15 cellular contexts compared by ENCODE assay signal in the genomic region with DNA sequence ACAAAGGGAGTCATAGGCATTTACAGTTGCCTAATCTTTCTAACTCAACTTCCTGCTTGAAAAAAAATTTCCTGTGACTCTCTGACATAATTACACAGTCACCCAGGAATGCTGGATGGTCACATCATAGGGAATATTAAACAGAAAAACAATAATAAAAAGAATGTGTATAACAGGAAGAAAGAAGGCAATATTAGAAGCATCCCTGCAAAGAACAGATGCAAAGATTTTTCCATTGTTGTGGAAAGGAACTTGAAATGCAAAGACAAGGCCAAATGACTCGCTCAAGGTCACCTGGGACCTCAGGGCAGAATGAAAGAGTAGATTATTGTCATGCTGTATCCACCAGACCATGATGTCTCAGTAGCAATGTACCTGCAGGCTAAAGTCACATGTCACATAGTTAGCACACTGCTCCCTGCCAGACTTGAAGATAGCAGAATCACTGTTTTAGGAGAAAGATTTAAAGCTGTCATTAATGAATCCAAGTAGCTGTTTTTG.
A peak's percentile ranks its signal among the peaks of the same experiment; 100 is the strongest.
DNase-seq lines count a peak whose midpoint lies in the region; ATAC-seq and TF ChIP-seq lines count a peak whose summit lies in the region.
"Had no signal": no experiment of that assay in that cellular context is flagged by ENCODE, and none has a peak within 500 bp of the region (broad histone marks: within the 10 kb centered on the region; RNA-seq: fewer than 3 reads in every experiment).

No MANE protein-coding gene starts in this region.

- peak overlapping the region; percentile 77 for H3K4me2 ChIP-seq in PC-3 (ENCODE audit: low read length)
- H3K4me2 ChIP-seq in hepatocyte = no peak overlapping the region
- H3K4me2 ChIP-seq: GM23338 had no signal

- H4K20me1 ChIP-seq in PC-3 (ENCODE audit: low read length) (no peaks in the 10 kb centered on the region), hepatocyte (ENCODE audit: insufficient read depth, poor library complexity, severe bottlenecking) (no peaks in the 10 kb centered on the region)

- no peaks in the 10 kb centered on the region for H3K36me3 ChIP-seq in PC-3 (ENCODE audit: low read depth, low read length)
- no peaks in the 10 kb centered on the region for H3K36me3 ChIP-seq in hepatocyte (replicated peaks; ENCODE audit: insufficient read depth, low read depth)
- H3K36me3 ChIP-seq: right lobe of liver had no signal

- H3K9me2 ChIP-seq in PC-3 (replicated peaks; ENCODE audit: low read length) = no peaks in the 10 kb centered on the region
- no peaks in the 10 kb centered on the region for H3K9me2 ChIP-seq in hepatocyte (replicated peaks; ENCODE audit: insufficient read depth)

- H3K27ac ChIP-seq in PC-3 (ENCODE audit: low read length) = peak overlapping the region; percentile 95
- H3K27ac ChIP-seq in hepatocyte = no peak overlapping the region
- H3K27ac ChIP-seq: right lobe of liver had no signal

- no peak for TF ChIP-seq CTCF in Calu3 (IDR thresholded peaks at IDR 0.05; ENCODE audit: unreplicated experiment)
- no peak for TF ChIP-seq CTCF in PC-3 (conservative IDR thresholded peaks at IDR 0.05; ENCODE audit: low read depth, low read length)
- TF ChIP-seq CTCF in hepatocyte (IDR thresholded peaks at IDR 0.05; ENCODE audit: poor library complexity) = no peak

- H3K79me2 ChIP-seq in PC-3 (ENCODE audit: low read length) (no peaks in the 10 kb centered on the region), hepatocyte (no peaks in the 10 kb centered on the region)

- peak overlapping the region; percentile 51 for H3K27ac Mint-ChIP-seq in Calu3 (ENCODE audit: unreplicated experiment)
- no peak overlapping the region for H3K27ac Mint-ChIP-seq in activated T-helper 17 cell treated with anti-CD3 and anti-CD28 coated beads, Interleukin-2, amount 50 U/mL, for 72 hours
- H3K27ac Mint-ChIP-seq: CD4-positive, CD25-positive, alpha-beta regulatory T cell; GM23338 had no signal

- H3K9me3 ChIP-seq in PC-3 (ENCODE audit: low read length) = 0 out of 2 replicates have a peak, but pooled peaks cover 8% of the 10 kb centered on the region
- H3K9me3 ChIP-seq in hepatocyte (ENCODE audit: low read depth) = no peaks in the 10 kb centered on the region
- H3K9me3 ChIP-seq: right lobe of liver had no signal

- no peak overlapping the region for H2AFZ ChIP-seq in PC-3 (ENCODE audit: low read length)
- no peak overlapping the region for H2AFZ ChIP-seq in hepatocyte
- H2AFZ ChIP-seq: GM23338 had no signal

- DNase-seq in Calu3 (peak; percentile 9), PC-3 (peak; percentile 89), dermis blood vessel endothelial cell (peak; percentile 20), myocyte (ENCODE audit: low read depth) (peak; percentile 44), hepatocyte (ENCODE audit: low spot score) (no peak)
- DNase-seq: activated CD4-positive, alpha-beta T cell treated with anti-CD3 and anti-CD28 coated beads for 1 hour; activated gamma-delta T cell; CD4-positive, CD25-positive, alpha-beta regulatory T cell; cortex of kidney; right lobe of liver had no signal

- no peaks in the 10 kb centered on the region for H3K36me3 Mint-ChIP-seq in Calu3 (ENCODE audit: insufficient read depth, unreplicated experiment)
- H3K36me3 Mint-ChIP-seq in activated T-helper 17 cell treated with anti-CD3 and anti-CD28 coated beads, Interleukin-2, amount 50 U/mL, for 72 hours (ENCODE audit: low read depth) = no peaks in the 10 kb centered on the region
- H3K36me3 Mint-ChIP-seq: CD4-positive, CD25-positive, alpha-beta regulatory T cell had no signal

- intact Hi-C loops in Calu3 (cut with micrococcal nuclease; ENCODE audit: unreplicated experiment) = no loop called here
- intact Hi-C loops in PC-3 (cut with micrococcal nuclease) = loop anchor here (1.0 kb wide), 4 partner anchors 14 to 329 kb away; no protein-coding TSS in a partner anchor

- WGBS in hepatocyte (ENCODE audit: low lambda C conversion rate, missing lambda C conversion rate) = 68% methylated on average over 1 of the region's 1 CpG

- H3K4me1 Mint-ChIP-seq in Calu3 (ENCODE audit: low read depth, unreplicated experiment) = peaks cover 37% of the 10 kb centered on the region
- H3K4me1 Mint-ChIP-seq in activated T-helper 17 cell treated with anti-CD3 and anti-CD28 coated beads, Interleukin-2, amount 50 U/mL, for 72 hours = no peaks in the 10 kb centered on the region
- H3K4me1 Mint-ChIP-seq: CD4-positive, CD25-positive, alpha-beta regulatory T cell; GM23338 had no signal

- H3K4me3 ChIP-seq in PC-3 (ENCODE audit: low read length) (peak overlapping the region; percentile 29; the same call in 1 of the 2 replicates), hepatocyte (no peak overlapping the region)
- H3K4me3 ChIP-seq: GM23338, right lobe of liver had no signal

- H3K27me3 Mint-ChIP-seq in Calu3 (ENCODE audit: unreplicated experiment) = no peaks in the 10 kb centered on the region
- H3K27me3 Mint-ChIP-seq in activated T-helper 17 cell treated with anti-CD3 and anti-CD28 coated beads, Interleukin-2, amount 50 U/mL, for 72 hours = peaks cover 3% of the 10 kb centered on the region

- peak; percentile 19 for ATAC-seq in PC-3
- no peak for ATAC-seq in activated T-helper 17 cell treated with anti-CD3 and anti-CD28 coated beads, Interleukin-2, amount 50 U/mL, for 72 hours (replicated peaks)
- ATAC-seq in HG02763 (IDR thresholded peaks at IDR 0.05; ENCODE audit: unreplicated experiment) = no peak
- ATAC-seq in HG03378 (IDR thresholded peaks at IDR 0.05; ENCODE audit: unreplicated experiment) = no peak
- ATAC-seq: GM23338, right lobe of liver, Right ventricle myocardium inferior had no signal

- no TSS peak for BruUV-seq in Calu3 (replicated peaks; lab: Mats Ljungman, UMichigan)
- BruUV-seq in PC-3 (replicated peaks; lab: Mats Ljungman, UMichigan) = no TSS peak

- H3K4me3 Mint-ChIP-seq in Calu3 (ENCODE audit: low read depth, unreplicated experiment) = no peak overlapping the region
- no peak overlapping the region for H3K4me3 Mint-ChIP-seq in activated T-helper 17 cell treated with anti-CD3 and anti-CD28 coated beads, Interleukin-2, amount 50 U/mL, for 72 hours
- H3K4me3 Mint-ChIP-seq: CD4-positive, CD25-positive, alpha-beta regulatory T cell; GM23338 had no signal

- H3K27me3 ChIP-seq in PC-3 (ENCODE audit: low read length) (no peaks in the 10 kb centered on the region), hepatocyte (no peaks in the 10 kb centered on the region)
- H3K27me3 ChIP-seq: right lobe of liver had no signal

- CTCF ChIA-PET in Calu3 (lab: Charles Lee) = no interaction called here
- CTCF ChIA-PET in PC-3 (lab: Charles Lee) = no interaction called here

- peak overlapping the region; percentile 63 for H3K9ac ChIP-seq in PC-3 (ENCODE audit: low read length)

- H3K4me1 ChIP-seq in PC-3 (ENCODE audit: insufficient read depth, low read length) (peaks cover 40% of the 10 kb centered on the region), hepatocyte (ENCODE audit: insufficient read depth) (no peaks in the 10 kb centered on the region)
- H3K4me1 ChIP-seq: right lobe of liver had no signal

- H3F3A ChIP-seq in PC-3 (ENCODE audit: low read length, unreplicated experiment) = peaks cover 17% of the 10 kb centered on the region

- POLR2A ChIA-PET in PC-3 (lab: Charles Lee; ENCODE audit: unreplicated experiment) = interaction anchor here (0.5 to 0.7 kb wide), 3 partner anchors 55 to 410 kb away, joined by 3 to 4 read pairs (median 3); no protein-coding TSS in a partner anchor

- H3K9me3 Mint-ChIP-seq in Calu3 (ENCODE audit: low read depth, unreplicated experiment) = peaks cover 4% of the 10 kb centered on the region
- no peaks in the 10 kb centered on the region for H3K9me3 Mint-ChIP-seq in activated T-helper 17 cell treated with anti-CD3 and anti-CD28 coated beads, Interleukin-2, amount 50 U/mL, for 72 hours
